In the genomic region with DNA sequence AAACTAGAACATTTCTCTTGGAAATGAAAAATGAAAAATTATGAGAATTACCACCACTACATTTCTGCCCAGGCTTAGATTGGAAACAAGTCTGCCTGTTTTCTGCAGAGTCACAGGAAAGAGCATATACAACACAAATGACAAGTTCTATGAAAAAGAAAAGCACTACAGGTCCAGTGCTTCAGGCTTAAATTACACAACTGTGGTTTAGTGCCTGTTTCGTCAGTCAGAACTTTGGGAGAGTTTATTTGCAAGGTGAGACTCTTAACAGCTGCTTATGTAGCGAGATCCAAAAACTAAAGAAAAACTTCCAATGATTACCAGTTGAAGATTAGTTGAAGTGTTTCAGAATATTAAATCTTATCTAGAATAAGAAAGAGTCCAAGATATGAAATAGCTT, we compare ENCODE assay signal across 20 cellular contexts.
DNase-seq lines count a peak whose midpoint lies in the region; ATAC-seq and TF ChIP-seq lines count a peak whose summit lies in the region.
"Had no signal": no experiment of that assay in that cellular context is flagged by ENCODE, and none has a peak within 500 bp of the region (broad histone marks: within the 10 kb centered on the region; RNA-seq: fewer than 3 reads in every experiment).

No MANE protein-coding gene starts in this region.

- H3K9ac ChIP-seq in HUES6 (ENCODE audit: low read length): no peak overlapping the region
- no peak overlapping the region for H3K9ac ChIP-seq in MM.1S (ENCODE audit: low read length)

- H3F3A ChIP-seq in MM.1S (ENCODE audit: insufficient read depth, low read length): peaks cover 15% of the 10 kb centered on the region

- DNase-seq in WTC11 (ENCODE audit: low spot score) (no peak), neural crest cell (ENCODE audit: low read depth, low spot score) (no peak), posterior cingulate gyrus (no peak), MM.1S (no peak)
- DNase-seq: activated CD8-positive, alpha-beta T cell treated with anti-CD3 and anti-CD28 coated beads for 36 hours; activated naive CD4-positive, alpha-beta T cell treated with Interleukin-2 at 50 U/mL for 16 hours; amygdala; caudate nucleus; dorsolateral prefrontal cortex; foreskin fibroblast; H9; mucosa of descending colon; NCI-H1436; stimulated activated CD4-positive, alpha-beta T cell treated with anti-CD3 and anti-CD28 coated beads, Interleukin-12 subunit alpha, Interleukin-12 subunit beta, amount 100 ng/mL, for 4 hours had no signal

- POLR2A ChIA-PET in WTC11 (lab: Charles Lee): no interaction called here

- H3K9me3 ChIP-seq in HUES6 (ENCODE audit: control insufficient read depth, insufficient read depth, low read depth, low read length) (no peaks in the 10 kb centered on the region), MM.1S (replicated peaks; ENCODE audit: insufficient read depth, low read length) (no peaks in the 10 kb centered on the region)
- H3K9me3 ChIP-seq: mucosa of descending colon had no signal

- peaks cover 1% of the 10 kb centered on the region; the same call in 1 of the 2 replicates for H3K4me1 ChIP-seq in HUES6 (ENCODE audit: control insufficient read depth, insufficient read depth, low read length)
- peaks cover 13% of the 10 kb centered on the region for H3K4me1 ChIP-seq in MM.1S (ENCODE audit: low read length)

- H4K20me1 ChIP-seq in MM.1S (ENCODE audit: insufficient read depth, low read length): no peaks in the 10 kb centered on the region

- no peak for TF ChIP-seq CTCF in WTC11 (IDR thresholded peaks at IDR 0.05)
- TF ChIP-seq CTCF in neural crest cell (conservative IDR thresholded peaks at IDR 0.05): no peak
- no peak for TF ChIP-seq CTCF in MM.1S (IDR thresholded peaks at IDR 0.05; ENCODE audit: low read length)

- H3K36me3 Mint-ChIP-seq in WTC11: peaks cover 14% of the 10 kb centered on the region
- H3K36me3 Mint-ChIP-seq in neural crest cell (ENCODE audit: low read depth): peaks cover 10% of the 10 kb centered on the region

- H3K9me3 Mint-ChIP-seq in WTC11 (no peaks in the 10 kb centered on the region), neural crest cell (no peaks in the 10 kb centered on the region)
- H3K9me3 Mint-ChIP-seq: activated CD8-positive, alpha-beta T cell treated with anti-CD3 and anti-CD28 coated beads for 36 hours; H9 had no signal

- no peaks in the 10 kb centered on the region for H3K9me2 ChIP-seq in MM.1S (replicated peaks; ENCODE audit: insufficient read depth, low read length)

- peaks cover 19% of the 10 kb centered on the region for H3K4me1 Mint-ChIP-seq in WTC11
- H3K4me1 Mint-ChIP-seq in neural crest cell: peaks cover 20% of the 10 kb centered on the region

- no peak overlapping the region for H2AFZ ChIP-seq in MM.1S (ENCODE audit: low read length)
- H2AFZ ChIP-seq: hepatocyte had no signal

- H3K27me3 ChIP-seq in HUES6 (ENCODE audit: control insufficient read depth, insufficient read depth, low read length) (no peaks in the 10 kb centered on the region), MM.1S (replicated peaks; ENCODE audit: insufficient read depth, low read length) (no peaks in the 10 kb centered on the region)
- H3K27me3 ChIP-seq: dorsolateral prefrontal cortex, hepatocyte had no signal

- no peak overlapping the region for H3K4me3 ChIP-seq in HUES6 (ENCODE audit: low read depth, low read length)
- no peak overlapping the region for H3K4me3 ChIP-seq in MM.1S (ENCODE audit: low read length)
- H3K4me3 ChIP-seq: hepatocyte, mucosa of descending colon had no signal

- H3K27me3 Mint-ChIP-seq in WTC11 (ENCODE audit: low read depth) (no peaks in the 10 kb centered on the region), neural crest cell (ENCODE audit: low read depth) (no peaks in the 10 kb centered on the region)
- H3K27me3 Mint-ChIP-seq: activated CD8-positive, alpha-beta T cell treated with anti-CD3 and anti-CD28 coated beads for 36 hours had no signal

- intact Hi-C loops in posterior cingulate gyrus (cut with DNase I): no loop called here

- no peak for ATAC-seq in WTC11
- no peak for ATAC-seq in HG03457 (IDR thresholded peaks at IDR 0.05; ENCODE audit: unreplicated experiment)
- ATAC-seq: activated CD4-positive, CD25-positive, alpha-beta regulatory T cell treated with anti-CD3 and anti-CD28 coated beads, Interleukin-2, amount 50 U/mL, for 24 hours; activated CD8-positive, alpha-beta T cell treated with anti-CD3 and anti-CD28 coated beads for 36 hours; mucosa of descending colon had no signal

- H3K27ac ChIP-seq in HUES6 (ENCODE audit: low read depth, low read length): 0 out of 2 replicates have a peak overlapping the region, but pooled peaks have one; percentile 20
- peak overlapping the region; percentile 14 for H3K27ac ChIP-seq in temporal lobe (ENCODE audit: low read depth, low read length)
- H3K27ac ChIP-seq in MM.1S (ENCODE audit: low read length): no peak overlapping the region
- H3K27ac ChIP-seq: hepatocyte, HL-60 had no signal

- H3K27ac Mint-ChIP-seq in WTC11: peak overlapping the region; percentile 38
- peak overlapping the region; percentile 30 for H3K27ac Mint-ChIP-seq in neural crest cell (ENCODE audit: unreplicated experiment)

- CTCF ChIA-PET in WTC11 (lab: Charles Lee): no interaction called here

- no peak overlapping the region for H3K4me3 Mint-ChIP-seq in WTC11
- no peak overlapping the region for H3K4me3 Mint-ChIP-seq in neural crest cell
- H3K4me3 Mint-ChIP-seq: activated CD8-positive, alpha-beta T cell treated with anti-CD3 and anti-CD28 coated beads for 36 hours; H9 had no signal

- H3K79me2 ChIP-seq in MM.1S (ENCODE audit: low read length): peaks cover 39% of the 10 kb centered on the region

- no peak overlapping the region for H3K4me2 ChIP-seq in MM.1S (ENCODE audit: low read depth, low read length)
- H3K4me2 ChIP-seq: hepatocyte had no signal

- H3K36me3 ChIP-seq in HUES6 (ENCODE audit: control insufficient read depth, insufficient read depth, low read length) (peaks cover 57% of the 10 kb centered on the region), MM.1S (replicated peaks; ENCODE audit: insufficient read depth, low read length) (no peaks in the 10 kb centered on the region)

TF ChIP-seq in WTC11, 78 proteins besides CTCF, POLR2A, EP300 and RAD21 (continues in another document):
- TF ChIP-seq, protein P1, sequence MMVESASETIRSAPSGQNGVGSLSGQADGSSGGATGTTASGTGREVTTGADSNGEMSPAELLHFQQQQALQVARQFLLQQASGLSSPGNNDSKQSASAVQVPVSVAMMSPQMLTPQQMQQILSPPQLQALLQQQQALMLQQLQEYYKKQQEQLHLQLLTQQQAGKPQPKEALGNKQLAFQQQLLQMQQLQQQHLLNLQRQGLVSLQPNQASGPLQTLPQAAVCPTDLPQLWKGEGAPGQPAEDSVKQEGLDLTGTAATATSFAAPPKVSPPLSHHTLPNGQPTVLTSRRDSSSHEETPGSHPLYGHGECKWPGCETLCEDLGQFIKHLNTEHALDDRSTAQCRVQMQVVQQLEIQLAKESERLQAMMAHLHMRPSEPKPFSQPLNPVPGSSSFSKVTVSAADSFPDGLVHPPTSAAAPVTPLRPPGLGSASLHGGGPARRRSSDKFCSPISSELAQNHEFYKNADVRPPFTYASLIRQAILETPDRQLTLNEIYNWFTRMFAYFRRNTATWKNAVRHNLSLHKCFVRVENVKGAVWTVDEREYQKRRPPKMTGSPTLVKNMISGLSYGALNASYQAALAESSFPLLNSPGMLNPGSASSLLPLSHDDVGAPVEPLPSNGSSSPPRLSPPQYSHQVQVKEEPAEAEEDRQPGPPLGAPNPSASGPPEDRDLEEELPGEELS (CRISPR knock-in tag; IDR thresholded peaks at IDR 0.05): no peak
- TF ChIP-seq TEAD4 (CRISPR knock-in tag; IDR thresholded peaks at IDR 0.05) (no peak), RELA (CRISPR knock-in tag; IDR thresholded peaks at IDR 0.05; ENCODE audit: borderline replicate concordance) (no peak), RORB (CRISPR knock-in tag; IDR thresholded peaks at IDR 0.05) (no peak), FOXP1 (CRISPR knock-in tag; IDR thresholded peaks at IDR 0.05; ENCODE audit: borderline replicate concordance) (no peak), ESRRA (CRISPR knock-in tag; IDR thresholded peaks at IDR 0.05; ENCODE audit: borderline replicate concordance) (no peak), ZNF416 (CRISPR knock-in tag; IDR thresholded peaks at IDR 0.05) (no peak)
- TF ChIP-seq, protein P2, sequence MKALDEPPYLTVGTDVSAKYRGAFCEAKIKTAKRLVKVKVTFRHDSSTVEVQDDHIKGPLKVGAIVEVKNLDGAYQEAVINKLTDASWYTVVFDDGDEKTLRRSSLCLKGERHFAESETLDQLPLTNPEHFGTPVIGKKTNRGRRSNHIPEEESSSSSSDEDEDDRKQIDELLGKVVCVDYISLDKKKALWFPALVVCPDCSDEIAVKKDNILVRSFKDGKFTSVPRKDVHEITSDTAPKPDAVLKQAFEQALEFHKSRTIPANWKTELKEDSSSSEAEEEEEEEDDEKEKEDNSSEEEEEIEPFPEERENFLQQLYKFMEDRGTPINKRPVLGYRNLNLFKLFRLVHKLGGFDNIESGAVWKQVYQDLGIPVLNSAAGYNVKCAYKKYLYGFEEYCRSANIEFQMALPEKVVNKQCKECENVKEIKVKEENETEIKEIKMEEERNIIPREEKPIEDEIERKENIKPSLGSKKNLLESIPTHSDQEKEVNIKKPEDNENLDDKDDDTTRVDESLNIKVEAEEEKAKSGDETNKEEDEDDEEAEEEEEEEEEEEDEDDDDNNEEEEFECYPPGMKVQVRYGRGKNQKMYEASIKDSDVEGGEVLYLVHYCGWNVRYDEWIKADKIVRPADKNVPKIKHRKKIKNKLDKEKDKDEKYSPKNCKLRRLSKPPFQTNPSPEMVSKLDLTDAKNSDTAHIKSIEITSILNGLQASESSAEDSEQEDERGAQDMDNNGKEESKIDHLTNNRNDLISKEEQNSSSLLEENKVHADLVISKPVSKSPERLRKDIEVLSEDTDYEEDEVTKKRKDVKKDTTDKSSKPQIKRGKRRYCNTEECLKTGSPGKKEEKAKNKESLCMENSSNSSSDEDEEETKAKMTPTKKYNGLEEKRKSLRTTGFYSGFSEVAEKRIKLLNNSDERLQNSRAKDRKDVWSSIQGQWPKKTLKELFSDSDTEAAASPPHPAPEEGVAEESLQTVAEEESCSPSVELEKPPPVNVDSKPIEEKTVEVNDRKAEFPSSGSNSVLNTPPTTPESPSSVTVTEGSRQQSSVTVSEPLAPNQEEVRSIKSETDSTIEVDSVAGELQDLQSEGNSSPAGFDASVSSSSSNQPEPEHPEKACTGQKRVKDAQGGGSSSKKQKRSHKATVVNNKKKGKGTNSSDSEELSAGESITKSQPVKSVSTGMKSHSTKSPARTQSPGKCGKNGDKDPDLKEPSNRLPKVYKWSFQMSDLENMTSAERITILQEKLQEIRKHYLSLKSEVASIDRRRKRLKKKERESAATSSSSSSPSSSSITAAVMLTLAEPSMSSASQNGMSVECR (CRISPR knock-in tag; IDR thresholded peaks at IDR 0.05; ENCODE audit: borderline replicate concordance): no peak
